ENCODE assay signal across 25 cellular contexts in genomic region chr18:10659594-10659993, GRCh38.
"Had no signal": no experiment of that assay in that cellular context is flagged by ENCODE, and none has a peak within 500 bp of the region (broad histone marks: within the 10 kb centered on the region; RNA-seq: fewer than 3 reads in every experiment).

No MANE protein-coding gene starts in this region.

- H3K4me1 ChIP-seq: sigmoid colon, spleen had no signal

- H2AFZ ChIP-seq: hepatocyte had no signal

- H3K27ac ChIP-seq: brain microvascular endothelial cell, hepatocyte, spleen, WERI-Rb-1 had no signal

- H3K27me3 ChIP-seq: brain microvascular endothelial cell, hepatocyte, sigmoid colon had no signal

- ATAC-seq: activated naive CD4-positive, alpha-beta T cell treated with anti-CD3 and anti-CD28 coated beads, Interleukin-2, amount 50 U/mL, for 72 hours; activated T-helper 17 cell treated with anti-CD3 and anti-CD28 coated beads, Interleukin-2, amount 50 U/mL, for 72 hours; esophagus mucosa; left lobe of liver; T-cell had no signal

- H3K9me3 ChIP-seq: sigmoid colon, spleen had no signal

- DNase-seq: activated CD4-positive, CD25-positive, alpha-beta regulatory T cell treated with anti-CD3 and anti-CD28 coated beads, Interleukin-2, amount 50 U/mL, for 72 hours; activated T-cell treated with anti-CD3 and anti-CD28 coated beads, Interleukin-2, amount 50 U/mL, for 1 hour; aorta; brain microvascular endothelial cell; caudate nucleus; effector memory CD4-positive, alpha-beta T cell; glutamatergic neuron; immature natural killer cell; midbrain; nephron progenitor cell; nucleus accumbens; sigmoid colon; spleen; stimulated activated CD4-positive, alpha-beta T cell treated with anti-CD3 and anti-CD28 coated beads, Interleukin-4, amount 100 ng/mL, for 1 hour; stimulated activated naive CD4-positive, alpha-beta T cell treated with Interleukin-2 at 50 U/mL for 16 hours; T-cell; WERI-Rb-1 had no signal

- H3K4me3 ChIP-seq: hepatocyte, lung, sigmoid colon, spleen had no signal

- H3K4me2 ChIP-seq: hepatocyte had no signal

- H3K36me3 ChIP-seq: brain microvascular endothelial cell, sigmoid colon, spleen, WERI-Rb-1 had no signal

- H3K79me2 ChIP-seq: hepatocyte had no signal

- FAIRE-seq: endothelial cell of umbilical vein, frontal cortex had no signal
